ENCODE assay signal across 13 cellular contexts in genomic region chr2:217929757-217930707, GRCh38.
A peak's percentile ranks its signal among the peaks of the same experiment; 100 is the strongest.
DNase-seq lines count a peak whose midpoint lies in the region; FAIRE-seq and TF ChIP-seq lines count a peak whose summit lies in the region.
"Had no signal": no experiment of that assay in that cellular context is flagged by ENCODE, and none has a peak within 500 bp of the region (broad histone marks: within the 10 kb centered on the region; RNA-seq: fewer than 3 reads in every experiment).

No MANE protein-coding gene starts in this region.

- whole genome bisulfite sequencing in adrenal gland, 4 donors = 59 to 69% (median 62%) methylated on average over 14 of the region's 14 CpGs
- 57% methylated on average over 14 of the region's 14 CpGs for WGBS in prostate gland

- no peak overlapping the region for H3K4me3 ChIP-seq in adrenal gland
- peak overlapping the region; percentile 42 for H3K4me3 ChIP-seq in left ventricle myocardium inferior
- H3K4me3 ChIP-seq in prostate gland = no peak overlapping the region
- H3K4me3 ChIP-seq: GM12878 had no signal

- intact Hi-C loops in adrenal gland (cut with DNase I) = loop anchor here in 1 of 2 donors (10.0 kb wide), 1 partner anchor 55 kb away; no protein-coding TSS in a partner anchor
- intact Hi-C loops in left ventricle myocardium inferior (cut with micrococcal nuclease) = no loop called here
- intact Hi-C loops in prostate gland (cut with DNase I) = no loop called here

- FAIRE-seq in H54 (lab: Jason Lieb, UNC) = no peak
- FAIRE-seq: GM12878 had no signal

- DNase-seq in AG08395 (ENCODE audit: low spot score) (peak; percentile 80), adrenal gland (peak in 6 of 7 donors; percentile 64 to 85 (median 78)), left ventricle myocardium inferior (peak; percentile 35), prostate gland (ENCODE audit: low spot score) (peak; percentile 77), NCI-H146 treated with DMSO at 0.1 percent for 48 hours (lab: John Stamatoyannopoulos, UW; ENCODE audit: unreplicated experiment) (no peak), SIG-M5 treated with dmso at 0.1 percent for 504 hours (lab: John Stamatoyannopoulos, UW; ENCODE audit: unreplicated experiment) (no peak), KG1 (lab: John Stamatoyannopoulos, UW) (no peak), H54 (ENCODE audit: insufficient read length, low spot score) (no peak)
- DNase-seq: activated naive CD4-positive, alpha-beta T cell; CD4-positive, alpha-beta T cell; head of caudate nucleus; OCI-M1 had no signal

- peaks cover 71 to 95% of the 10 kb centered on the region in 2 donors for H3K4me1 ChIP-seq in adrenal gland (replicated peaks in 1 of 2)
- peaks cover 100% of the 10 kb centered on the region for H3K4me1 ChIP-seq in left ventricle myocardium inferior
- H3K4me1 ChIP-seq in prostate gland (replicated peaks) = peaks cover 31% of the 10 kb centered on the region

- H3K36me3 ChIP-seq in adrenal gland (replicated peaks in 1 of 2) (peaks cover 0 to 9% of the 10 kb centered on the region in 2 donors), left ventricle myocardium inferior (peaks cover 11% of the 10 kb centered on the region), prostate gland (no peaks in the 10 kb centered on the region)

- peak in 1 of 6 experiments; percentile 4 for TF ChIP-seq CTCF in adrenal gland (IDR thresholded peaks at IDR 0.05)
- TF ChIP-seq CTCF in left ventricle myocardium inferior (IDR thresholded peaks at IDR 0.05; ENCODE audit: borderline replicate concordance) = no peak
- TF ChIP-seq CTCF in prostate gland (IDR thresholded peaks at IDR 0.05) = peak in 1 of 4 experiments; percentile 13

- H3K9me3 ChIP-seq in adrenal gland (replicated peaks in 1 of 3) = no peaks in the 10 kb centered on the region
- H3K9me3 ChIP-seq in left ventricle myocardium inferior (replicated peaks) = no peaks in the 10 kb centered on the region
- no peaks in the 10 kb centered on the region for H3K9me3 ChIP-seq in prostate gland

- H3K27ac ChIP-seq in adrenal gland (peak overlapping the region; percentile 49 to 98 (median 71)), left ventricle myocardium inferior (replicated peaks) (peak overlapping the region; percentile 95), prostate gland (peak overlapping the region; percentile 91 to 92)

- H3K27me3 ChIP-seq in adrenal gland (no peaks in the 10 kb centered on the region), left ventricle myocardium inferior (ENCODE audit: low read depth) (no peaks in the 10 kb centered on the region), prostate gland (replicated peaks; ENCODE audit: insufficient read depth) (no peaks in the 10 kb centered on the region)

- TF ChIP-seq POLR2A in adrenal gland (IDR thresholded peaks at IDR 0.05) (no peak), prostate gland (IDR thresholded peaks at IDR 0.05) (peak; percentile 28), H54 (IDR thresholded peaks at IDR 0.05; ENCODE audit: low read depth, low read length) (no peak)

Comparison
In these comparisons a context has a peak if more than half of its experiments do, and no peak if none do; other contexts are left out.
1. DNase-seq: peak in AG08395 (single experiment), adrenal gland (6 of 7), left ventricle myocardium inferior (single experiment) and prostate gland (single experiment); none in NCI-H146 treated with DMSO at 0.1 percent for 48 hours (single experiment), SIG-M5 treated with dmso at 0.1 percent for 504 hours (single experiment), KG1 (single experiment) and H54 (single experiment).
2. Peak in every context shown above with its lines, with median percentiles within 50 percentile points of each other: H3K27ac ChIP-seq.